Comparison of ENCODE assay signal across 20 cellular contexts in the genomic region with DNA sequence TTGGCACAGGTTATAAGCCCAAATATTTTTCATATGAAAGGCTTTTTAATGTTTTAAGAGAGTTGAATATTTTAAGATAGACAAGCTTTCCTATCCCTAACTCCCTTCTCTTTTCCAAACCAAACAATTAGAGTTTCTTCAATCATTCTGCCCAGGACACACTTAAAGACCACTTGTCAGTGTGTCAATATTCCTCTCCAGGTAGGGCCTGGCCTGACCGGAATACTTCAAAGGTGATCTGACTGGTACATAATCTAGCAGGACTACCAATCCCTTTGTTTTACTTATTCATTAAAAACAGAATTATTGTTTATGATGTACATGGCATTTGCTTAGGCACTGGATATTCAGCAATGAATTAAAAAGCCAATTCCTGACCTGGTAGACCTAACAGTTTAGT. TPM values are rescaled to one million over a fixed set of nuclear protein-coding genes. Genes with fewer than 3 reads are reported as not detected.
"Had no signal": no experiment of that assay in that cellular context is flagged by ENCODE, and none has a peak within 500 bp of the region (broad histone marks: within the 10 kb centered on the region; RNA-seq: fewer than 3 reads in every experiment).

No MANE protein-coding gene starts in this region.

- H3K27ac ChIP-seq: RWPE1 had no signal

- H3K9me3 ChIP-seq: SK-N-SH had no signal

- ATAC-seq: Panc1, PC-3, T-cell had no signal

- DNase-seq: KBM-7; MV-4-11; NCI-H1048; NCI-H1105; NCI-H1417; NCI-H1436 treated with DMSO at 0.1 percent for 48 hours; NCI-H1694; NCI-H187 treated with DMSO at 0.1 percent for 48 hours; NCI-H2081 treated with DMSO at 0.1 percent for 48 hours; NCI-H2227 treated with DMSO at 0.1 percent for 48 hours; NCI-H526; NK-92 treated with Interleukin-12 subunit alpha and Interleukin-12 subunit beta, amount 100 ng/mL, for 24 hours; PC-3; SHP77; SK-N-SH; SW 1271; T-cell had no signal

RNA-seq across cellular contexts. Expression of a gene that starts 44.0 kb away (rescaled TPM):
- total RNA-seq: OCI-LY7 had no signal
